Comparison of ENCODE assay signal across 1 cellular context in genomic region chr4:92035666-92036065, GRCh38.
TF ChIP-seq lines count a peak whose summit lies in the region.

No MANE protein-coding gene starts in this region.

TF ChIP-seq in WTC11, 78 proteins besides CTCF, POLR2A, EP300 and RAD21 (continued from another document):
- TF ChIP-seq TEAD1 (CRISPR knock-in tag; IDR thresholded peaks at IDR 0.05), result no peak
- no peak for TF ChIP-seq MAX (CRISPR knock-in tag; IDR thresholded peaks at IDR 0.05)
- no peak for TF ChIP-seq JUN (CRISPR knock-in tag; IDR thresholded peaks at IDR 0.05)
- no peak for TF ChIP-seq MXD4 (CRISPR knock-in tag; IDR thresholded peaks at IDR 0.05; ENCODE audit: borderline replicate concordance)
- TF ChIP-seq AR (CRISPR knock-in tag; IDR thresholded peaks at IDR 0.05), result no peak
- no peak for TF ChIP-seq ZNF671 (CRISPR knock-in tag; IDR thresholded peaks at IDR 0.05)
- TF ChIP-seq ZNF232 (CRISPR knock-in tag; IDR thresholded peaks at IDR 0.05), result no peak
- TF ChIP-seq FOXK1 (CRISPR knock-in tag; IDR thresholded peaks at IDR 0.05), result no peak
